In genomic region chr5:66558562-66558961, GRCh38 we compare ENCODE assay signal across 12 cellular contexts. TPM values are rescaled to one million over a fixed set of nuclear protein-coding genes. Genes with fewer than 3 reads are reported as not detected.
DNase-seq lines count a peak whose midpoint lies in the region; ATAC-seq and TF ChIP-seq lines count a peak whose summit lies in the region.
"Had no signal": no experiment of that assay in that cellular context is flagged by ENCODE, and none has a peak within 500 bp of the region (broad histone marks: within the 10 kb centered on the region; RNA-seq: fewer than 3 reads in every experiment).

No MANE protein-coding gene starts in this region.

- peaks cover 18% of the 10 kb centered on the region for H3K9me3 Mint-ChIP-seq in T-helper 1 cell treated with Interleukin-12 subunit alpha and Interleukin-12 subunit beta and Interleukin-4 antibody, amounts not matched to agents 30 μg/mL and 1 μg/mL, for 36 hours
- peaks cover 9% of the 10 kb centered on the region for H3K9me3 Mint-ChIP-seq in osteocyte (ENCODE audit: unreplicated experiment)

- H3K27me3 Mint-ChIP-seq in T-helper 1 cell treated with Interleukin-12 subunit alpha and Interleukin-12 subunit beta and Interleukin-4 antibody, amounts not matched to agents 30 μg/mL and 1 μg/mL, for 36 hours (ENCODE audit: low read depth) = no peaks in the 10 kb centered on the region
- no peaks in the 10 kb centered on the region for H3K27me3 Mint-ChIP-seq in osteocyte (ENCODE audit: unreplicated experiment)

- peak; percentile 53 for ATAC-seq in GM18870 (IDR thresholded peaks at IDR 0.05; ENCODE audit: unreplicated experiment)
- ATAC-seq in HG02798 (IDR thresholded peaks at IDR 0.05; ENCODE audit: poor library complexity, unreplicated experiment) = peak; percentile 66
- ATAC-seq in GM21528 (IDR thresholded peaks at IDR 0.05; ENCODE audit: low FRiP score, unreplicated experiment) = no peak
- ATAC-seq: GM23338 had no signal

- DNase-seq in GM10248 (ENCODE audit: extremely low spot score) (peak; percentile 45), osteocyte (ENCODE audit: extremely low spot score, unreplicated experiment) (no peak), NCI-H1417 (lab: John Stamatoyannopoulos, UW) (no peak), GDM1 (lab: John Stamatoyannopoulos, UW) (no peak)
- DNase-seq: activated CD4-positive, CD25-positive, alpha-beta regulatory T cell; Caco-2; KG1 had no signal

- H3K36me3 Mint-ChIP-seq in T-helper 1 cell treated with Interleukin-12 subunit alpha and Interleukin-12 subunit beta and Interleukin-4 antibody, amounts not matched to agents 30 μg/mL and 1 μg/mL, for 36 hours (ENCODE audit: low read depth) = peaks cover 2% of the 10 kb centered on the region
- H3K36me3 Mint-ChIP-seq in osteocyte (ENCODE audit: unreplicated experiment) = no peaks in the 10 kb centered on the region

- H3K4me1 Mint-ChIP-seq in T-helper 1 cell treated with Interleukin-12 subunit alpha and Interleukin-12 subunit beta and Interleukin-4 antibody, amounts not matched to agents 30 μg/mL and 1 μg/mL, for 36 hours (ENCODE audit: low read depth) = peaks cover 30% of the 10 kb centered on the region
- no peaks in the 10 kb centered on the region for H3K4me1 Mint-ChIP-seq in osteocyte (ENCODE audit: unreplicated experiment)

- H3K4me3 Mint-ChIP-seq in T-helper 1 cell treated with Interleukin-12 subunit alpha and Interleukin-12 subunit beta and Interleukin-4 antibody, amounts not matched to agents 30 μg/mL and 1 μg/mL, for 36 hours = peak overlapping the region; percentile 2
- no peak overlapping the region for H3K4me3 Mint-ChIP-seq in osteocyte (ENCODE audit: unreplicated experiment)
- H3K4me3 Mint-ChIP-seq: GM23338 had no signal

- CTCF ChIA-PET in GM10248 (lab: Yijun Ruan, JAX) = interaction anchor here (1.3 to 1.7 kb wide), 2 partner anchors 15 to 252 kb away, joined by 3 to 5 read pairs; no protein-coding TSS in a partner anchor

- POLR2A ChIA-PET in GM10248 (lab: Yijun Ruan, JAX) = no interaction called here

- TF ChIP-seq CTCF in GM10248 (IDR thresholded peaks at IDR 0.05; ENCODE audit: control extremely low read depth, extremely low read depth, low read depth, missing control alignments) (no peak), osteocyte (IDR thresholded peaks at IDR 0.05) (no peak)

- peak overlapping the region; percentile 95 for H3K27ac Mint-ChIP-seq in T-helper 1 cell treated with Interleukin-12 subunit alpha and Interleukin-12 subunit beta and Interleukin-4 antibody, amounts not matched to agents 30 μg/mL and 1 μg/mL, for 36 hours
- no peak overlapping the region for H3K27ac Mint-ChIP-seq in osteocyte (ENCODE audit: unreplicated experiment)
- H3K27ac Mint-ChIP-seq: GM23338 had no signal

RNA-seq across cellular contexts. Expression of gene MAST4, which starts 37.6 kb away (rescaled TPM):
- total RNA-seq in osteocyte = 10.5 and 12.9 TPM in 2 replicates
